9 cellular contexts compared by ENCODE assay signal in the genomic region with DNA sequence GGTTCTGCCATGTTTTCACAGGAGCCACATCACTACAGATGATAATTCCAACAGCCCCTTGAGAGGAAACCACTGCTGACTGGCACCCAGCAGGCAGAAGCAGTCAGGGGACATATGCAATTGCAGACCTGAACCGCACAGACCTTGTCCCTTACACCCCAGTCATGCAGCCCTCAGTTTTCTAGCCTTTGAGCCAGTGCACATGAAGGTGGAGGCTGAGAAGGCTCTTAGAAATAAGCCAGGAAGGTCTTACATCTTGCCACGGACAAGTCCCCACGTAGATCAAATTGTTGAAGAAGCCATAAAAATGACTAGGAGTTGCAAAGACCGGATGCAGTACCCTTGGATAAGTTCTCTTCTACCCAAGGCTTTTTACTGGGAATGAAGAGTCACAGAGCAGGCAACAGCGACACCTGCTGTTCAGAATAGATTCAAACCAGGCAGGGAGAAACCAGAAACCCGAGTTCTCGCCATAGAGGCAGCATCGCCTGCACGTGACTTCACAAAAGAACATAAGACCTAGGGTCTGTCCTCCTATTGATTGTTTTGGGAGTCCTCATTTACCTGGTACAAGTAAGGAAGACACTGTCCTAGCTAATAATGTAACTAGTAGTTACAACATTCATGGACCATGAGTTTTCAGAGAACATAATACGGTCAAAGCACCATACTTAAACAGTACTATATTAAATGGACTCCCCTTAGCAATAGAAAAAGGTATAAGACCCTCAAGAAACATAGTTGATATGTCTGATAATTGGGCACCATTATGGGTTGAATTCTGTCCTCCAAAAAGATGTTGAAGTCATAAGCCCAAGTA. TPM values are rescaled to one million over a fixed set of nuclear protein-coding genes. Genes with fewer than 3 reads are reported as not detected.
A peak's percentile ranks its signal among the peaks of the same experiment; 100 is the strongest.
DNase-seq lines count a peak whose midpoint lies in the region; ATAC-seq and TF ChIP-seq lines count a peak whose summit lies in the region.
"Had no signal": no experiment of that assay in that cellular context is flagged by ENCODE, and none has a peak within 500 bp of the region (broad histone marks: within the 10 kb centered on the region; RNA-seq: fewer than 3 reads in every experiment).

No MANE protein-coding gene starts in this region.

- H3K9me3 Mint-ChIP-seq in activated naive CD4-positive, alpha-beta T cell treated with anti-CD3 and anti-CD28 coated beads, Interleukin-2, amount 50 U/mL, for 72 hours = no peaks in the 10 kb centered on the region
- H3K9me3 Mint-ChIP-seq: IgD-negative memory B cell had no signal

- intact Hi-C loops in heart right ventricle (cut with DNase I) = loop anchor here (1.0 to 10.0 kb wide), 8 partner anchors 134 to 384 kb away; a partner anchor contains a TSS

- ATAC-seq in GM19372 (IDR thresholded peaks at IDR 0.05; ENCODE audit: low read depth, unreplicated experiment) = peak; percentile 64
- ATAC-seq in activated naive CD4-positive, alpha-beta T cell treated with anti-CD3 and anti-CD28 coated beads, Interleukin-2, amount 50 U/mL, for 72 hours = peak; percentile 61 to 72
- ATAC-seq in heart right ventricle = peak; percentile 76 to 93 (median 83)
- no peak for ATAC-seq in HG02970 (IDR thresholded peaks at IDR 0.05; ENCODE audit: low FRiP score, unreplicated experiment)

- no peaks in the 10 kb centered on the region for H3K36me3 Mint-ChIP-seq in activated naive CD4-positive, alpha-beta T cell treated with anti-CD3 and anti-CD28 coated beads, Interleukin-2, amount 50 U/mL, for 72 hours
- H3K36me3 Mint-ChIP-seq: IgD-negative memory B cell had no signal

- H3K4me1 ChIP-seq in BLaER1 (peaks cover 54% of the 10 kb centered on the region), MM.1S (ENCODE audit: low read length) (peaks cover 28% of the 10 kb centered on the region), SJSA1 (replicated peaks) (no peaks in the 10 kb centered on the region), heart right ventricle (peaks cover 0 to 11% (median 0%) of the 10 kb centered on the region in 9 donors)

- H3K4me3 ChIP-seq in BLaER1 (no peak overlapping the region), MM.1S (ENCODE audit: low read length) (no peak overlapping the region), SJSA1 (no peak overlapping the region), heart right ventricle (no peak overlapping the region)

- 19 to 20% methylated on average over 10 of the region's 10 CpGs for WGBS in heart right ventricle, 2 donors

- peaks cover 9% of the 10 kb centered on the region for H3K9me3 ChIP-seq in BLaER1
- no peaks in the 10 kb centered on the region for H3K9me3 ChIP-seq in MM.1S (replicated peaks; ENCODE audit: insufficient read depth, low read length)
- H3K9me3 ChIP-seq in SJSA1 (replicated peaks) = no peaks in the 10 kb centered on the region
- no peaks in the 10 kb centered on the region for H3K9me3 ChIP-seq in heart right ventricle

- H3K4me2 ChIP-seq in BLaER1 = peak overlapping the region; percentile 70
- H3K4me2 ChIP-seq in MM.1S (ENCODE audit: low read depth, low read length) = peak overlapping the region; percentile 35

- H3K27ac ChIP-seq in BLaER1 (peak overlapping the region; percentile 32; the same call in 1 of the 2 replicates), MM.1S (ENCODE audit: low read length) (peak overlapping the region; percentile 69), SJSA1 (no peak overlapping the region), heart right ventricle (no peak overlapping the region)

- H3K27ac Mint-ChIP-seq in activated naive CD4-positive, alpha-beta T cell treated with anti-CD3 and anti-CD28 coated beads, Interleukin-2, amount 50 U/mL, for 72 hours = peak overlapping the region in 1 of 2 donors; percentile 9
- H3K27ac Mint-ChIP-seq: IgD-negative memory B cell had no signal

- H3K9ac ChIP-seq in BLaER1 (no peak overlapping the region), MM.1S (ENCODE audit: low read length) (peak overlapping the region; percentile 43)

- peaks cover 8% of the 10 kb centered on the region for H3F3A ChIP-seq in MM.1S (ENCODE audit: insufficient read depth, low read length)

- no peaks in the 10 kb centered on the region for H3K27me3 ChIP-seq in BLaER1
- no peaks in the 10 kb centered on the region for H3K27me3 ChIP-seq in MM.1S (replicated peaks; ENCODE audit: insufficient read depth, low read length)
- H3K27me3 ChIP-seq in SJSA1 (replicated peaks) = 0 out of 2 replicates have a peak, but pooled peaks cover under 1% of the 10 kb centered on the region
- H3K27me3 ChIP-seq in heart right ventricle = peaks cover 0 to 6% (median 0%) of the 10 kb centered on the region in 7 donors

- TF ChIP-seq CTCF in MM.1S (IDR thresholded peaks at IDR 0.05; ENCODE audit: low read length) (peak; percentile 92), heart right ventricle (IDR thresholded peaks at IDR 0.05) (peak; percentile 77 to 97 (median 92))

- H3K36me3 ChIP-seq in BLaER1 = peaks cover 4% of the 10 kb centered on the region; the same call in 1 of the 2 replicates
- no peaks in the 10 kb centered on the region for H3K36me3 ChIP-seq in MM.1S (replicated peaks; ENCODE audit: insufficient read depth, low read length)
- no peaks in the 10 kb centered on the region for H3K36me3 ChIP-seq in SJSA1
- no peaks in the 10 kb centered on the region for H3K36me3 ChIP-seq in heart right ventricle

- no peaks in the 10 kb centered on the region for H3K79me2 ChIP-seq in MM.1S (ENCODE audit: low read length)

- H4K20me1 ChIP-seq in BLaER1 = no peaks in the 10 kb centered on the region
- no peaks in the 10 kb centered on the region for H4K20me1 ChIP-seq in MM.1S (ENCODE audit: insufficient read depth, low read length)

- H2AFZ ChIP-seq in MM.1S (ENCODE audit: low read length) = peak overlapping the region; percentile 5; the same call in 1 of the 2 replicates

- no peaks in the 10 kb centered on the region for H3K9me2 ChIP-seq in MM.1S (replicated peaks; ENCODE audit: insufficient read depth, low read length)

- DNase-seq in MM.1S (peak; percentile 70), SJSA1 (ENCODE audit: low read depth in 1 of 2, low spot score in 2 of 2) (peak; percentile 39 to 59), heart right ventricle (peak in 1 of 2 donors; percentile 68), putamen (ENCODE audit: low spot score) (peak; percentile 83)
- peak in 1 of 2 donors; percentile 68 for DNase-seq in activated naive CD4-positive, alpha-beta T cell treated with anti-CD3 and anti-CD28 coated beads, Interleukin-2, amount 50 U/mL, for 72 hours (ENCODE audit: low spot score in 2 of 2)

RNA-seq across cellular contexts. Expression of a gene that starts 11.1 kb away (rescaled TPM):
- 1.6 and 1.7 TPM in 2 replicates for total RNA-seq in SJSA1 (2014; rRNA removed; shearing (Covaris generic))
- total RNA-seq in activated naive CD4-positive, alpha-beta T cell treated with anti-CD3 and anti-CD28 coated beads, Interleukin-2, amount 50 U/mL, for 72 hours = not detected
- total RNA-seq in heart right ventricle = under 1 TPM in 8 of 10 donors, not detected in 2; 0.15 to 0.76 (median 0.51) TPM
- polyA plus RNA-seq in heart right ventricle = under 1 TPM; 0.32 to 0.44 TPM

Comparison
In these comparisons a context has a peak if more than half of its experiments do, and no peak if none do; other contexts are left out.
1. H3K27ac ChIP-seq: peak in BLaER1 (single experiment) and MM.1S (single experiment); none in SJSA1 (single experiment) and heart right ventricle (0 of 10).